8 cellular contexts compared by ENCODE assay signal in the genomic region with DNA sequence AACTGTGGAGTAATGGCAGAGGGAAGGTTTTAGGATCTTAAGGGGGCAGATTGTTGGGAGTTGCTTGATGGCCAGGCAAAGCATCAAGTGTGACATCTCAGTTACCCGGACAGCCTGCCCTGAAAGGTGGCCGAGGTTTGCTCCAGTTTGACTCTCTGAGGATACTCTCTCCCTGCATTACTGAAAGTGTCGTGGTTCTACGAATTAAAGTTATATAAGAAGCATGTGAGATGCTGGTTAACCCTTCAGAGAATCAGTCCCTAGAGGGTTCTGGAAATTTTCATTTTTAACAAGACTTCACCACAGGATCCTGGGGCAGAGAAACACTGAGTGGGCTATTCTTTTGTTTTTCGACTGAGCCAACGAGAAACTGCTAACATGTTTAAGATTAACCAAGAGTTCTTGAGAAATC. TPM values are rescaled to one million over a fixed set of nuclear protein-coding genes. Genes with fewer than 3 reads are reported as not detected.
DNase-seq lines count a peak whose midpoint lies in the region; ATAC-seq and TF ChIP-seq lines count a peak whose summit lies in the region.

No MANE protein-coding gene starts in this region.

- peak overlapping the region; percentile 79 for H2BK120ac ChIP-seq in trophoblast cell (ENCODE audit: insufficient read depth, low read length, poor library complexity)

- no peak for TF ChIP-seq CTCF in NB4 (IDR thresholded peaks at IDR 0.05; ENCODE audit: low read depth, low read length)
- TF ChIP-seq CTCF in epithelial cell of esophagus (IDR thresholded peaks at IDR 0.05; ENCODE audit: insufficient read depth, low read depth, low read length, missing control alignments), result no peak
- no peak for TF ChIP-seq CTCF in GM20000 (IDR thresholded peaks at IDR 0.05; ENCODE audit: extremely low read depth, missing control alignments)

- WGBS in trophoblast cell (ENCODE audit: extremely low coverage, insufficient coverage, insufficient read length), result no CpG with 5 or more reads among the region's 6 CpGs

- H3K27me3 ChIP-seq in trophoblast cell (ENCODE audit: insufficient read depth, low read length), result no peaks in the 10 kb centered on the region

- peak overlapping the region; percentile 85 for H4K12ac ChIP-seq in trophoblast cell (ENCODE audit: low read depth, low read length)

- H3K4me1 ChIP-seq in trophoblast cell (ENCODE audit: control insufficient read depth in 1 of 2, insufficient read depth in 2 of 2, low read length in 2 of 2), result peaks cover 3 to 4% of the 10 kb centered on the region in 2 experiments

- H2BK5ac ChIP-seq in trophoblast cell (ENCODE audit: low read depth, low read length, poor library complexity), result peak overlapping the region; percentile 100

- ATAC-seq in GM18909 (IDR thresholded peaks at IDR 0.05; ENCODE audit: poor library complexity, unreplicated experiment) (peak; percentile 9), HG03159 (IDR thresholded peaks at IDR 0.05; ENCODE audit: unreplicated experiment) (no peak)

- DNase-seq in NB4 (ENCODE audit: low read depth) (no peak), epithelial cell of esophagus (ENCODE audit: low read depth) (no peak), trophoblast cell (no peak), GM20000 (ENCODE audit: low spot score) (no peak), T1000 (lab: John Stamatoyannopoulos, UW) (no peak), HPDE6-E6E7 (ENCODE audit: extremely low spot score) (no peak)

- peaks cover 0 to 2% of the 10 kb centered on the region in 2 experiments for H3K36me3 ChIP-seq in trophoblast cell (ENCODE audit: control insufficient read depth in 1 of 2, insufficient read depth in 2 of 2, low read length in 2 of 2)

- peaks cover 16% of the 10 kb centered on the region for H3K79me1 ChIP-seq in trophoblast cell (ENCODE audit: low read length)

- H2AK5ac ChIP-seq in trophoblast cell (ENCODE audit: low read length), result no peak overlapping the region

- H3K9ac ChIP-seq in trophoblast cell (ENCODE audit: low read length), result peak overlapping the region; percentile 3

- H3K9me3 ChIP-seq in trophoblast cell (ENCODE audit: insufficient read depth, low read depth, low read length), result no peaks in the 10 kb centered on the region

- TF ChIP-seq POLR2A in NB4 (IDR thresholded peaks at IDR 0.05; ENCODE audit: extremely low read depth, insufficient read length), result no peak

- H3K14ac ChIP-seq in trophoblast cell (ENCODE audit: low read length), result peak overlapping the region; percentile 61

- H3K18ac ChIP-seq in trophoblast cell (ENCODE audit: low read length), result peak overlapping the region; percentile 73

- peak overlapping the region; percentile 100 for H4K91ac ChIP-seq in trophoblast cell (ENCODE audit: low read depth, low read length)

- peak overlapping the region; percentile 97 for H2AFZ ChIP-seq in trophoblast cell (ENCODE audit: insufficient read depth, low read length, poor library complexity)

- peak overlapping the region; percentile 57 for H3K4me2 ChIP-seq in trophoblast cell (ENCODE audit: low read length)

- H4K8ac ChIP-seq in trophoblast cell (ENCODE audit: low read depth, low read length), result peak overlapping the region; percentile 100

- H3K4ac ChIP-seq in trophoblast cell (ENCODE audit: low read depth, low read length), result peak overlapping the region; percentile 50

- peaks cover 14% of the 10 kb centered on the region for H3K79me2 ChIP-seq in trophoblast cell (ENCODE audit: control insufficient read depth, insufficient read depth, low read length, poor library complexity)

- peak overlapping the region; percentile 100 for H3K27ac ChIP-seq in trophoblast cell (ENCODE audit: low read depth, low read length)

- peak overlapping the region; percentile 27 for H2BK12ac ChIP-seq in trophoblast cell (ENCODE audit: low read length)

- no peak overlapping the region for H3K23ac ChIP-seq in trophoblast cell (ENCODE audit: low read length)

- peak overlapping the region; percentile 72 for H3K4me3 ChIP-seq in NB4 (ENCODE audit: low read depth, low read length)
- H3K4me3 ChIP-seq in epithelial cell of esophagus (ENCODE audit: low read length), result peak overlapping the region; percentile 88
- H3K4me3 ChIP-seq in trophoblast cell (ENCODE audit: low read depth, low read length), result no peak overlapping the region

RNA-seq across cellular contexts. Expression of gene ZNF644, which starts 0.7 kb away (rescaled TPM):
- polyA plus RNA-seq in trophoblast cell (2013), result 37.9 and 41.3 TPM in 2 replicates
